8 cellular contexts compared by ENCODE assay signal in the genomic region with DNA sequence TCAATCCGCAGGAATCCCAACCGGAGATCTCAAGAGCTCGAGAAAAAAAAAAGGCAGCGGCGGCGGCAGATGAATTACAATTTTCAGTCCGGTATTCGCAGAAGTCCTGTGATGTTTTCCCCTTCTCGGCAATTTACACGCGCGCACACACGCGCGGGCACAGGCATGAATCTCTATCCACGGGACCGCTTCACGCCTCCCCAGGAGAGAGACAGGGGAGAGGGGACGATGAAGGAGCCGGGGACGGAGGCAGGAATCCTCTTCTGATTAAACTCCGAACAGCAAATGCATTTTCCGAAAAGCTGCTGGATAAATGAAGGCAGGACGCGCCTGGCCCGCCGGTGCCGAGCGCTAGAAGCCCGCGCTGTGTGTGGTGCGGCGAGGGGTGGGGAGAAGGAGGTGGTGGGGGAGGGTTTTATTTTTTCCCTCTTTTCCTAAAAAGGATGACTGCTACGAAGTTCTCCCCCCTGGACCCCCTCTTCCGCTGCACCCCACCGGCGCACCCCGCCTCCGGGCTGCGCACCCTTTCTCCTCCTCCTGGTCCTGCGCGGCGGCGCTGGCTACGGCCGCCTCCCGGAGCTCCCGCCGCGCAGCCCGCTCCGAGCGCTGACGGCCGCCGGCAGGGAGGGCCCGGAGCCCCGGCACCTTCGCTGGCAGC. TPM values are rescaled to one million over a fixed set of nuclear protein-coding genes. Genes with fewer than 3 reads are reported as not detected.
A peak's percentile ranks its signal among the peaks of the same experiment; 100 is the strongest.
DNase-seq lines count a peak whose midpoint lies in the region; ATAC-seq and TF ChIP-seq lines count a peak whose summit lies in the region.

Gene BCL2, minus strand, starts transcription at position 387 of the 658 bp plus-strand sequence.

- peak within 1 kb of the TSS; percentile 80 for H3K4me2 ChIP-seq in neural cell (ENCODE audit: low read length)

- H3K27me3 Mint-ChIP-seq in activated T-helper 1 cell treated with anti-CD3 and anti-CD28 coated beads, Interleukin-12 subunit alpha, Interleukin-12 subunit beta, Interleukin-2, Interleukin-4 antibody, amounts not matched to agents 30 ng/mL and 10 ng/mL and 1 ng/mL, durations not matched to agents 14 hours and 24 hours and 36 hours (ENCODE audit: insufficient read depth) = no peaks in the 10 kb centered on the region

- H3K36me3 Mint-ChIP-seq in activated T-helper 1 cell treated with anti-CD3 and anti-CD28 coated beads, Interleukin-12 subunit alpha, Interleukin-12 subunit beta, Interleukin-2, Interleukin-4 antibody, amounts not matched to agents 30 ng/mL and 10 ng/mL and 1 ng/mL, durations not matched to agents 14 hours and 24 hours and 36 hours (ENCODE audit: low read depth) = peaks cover 31% of the 10 kb centered on the region

- H3K4me1 Mint-ChIP-seq in activated T-helper 1 cell treated with anti-CD3 and anti-CD28 coated beads, Interleukin-12 subunit alpha, Interleukin-12 subunit beta, Interleukin-2, Interleukin-4 antibody, amounts not matched to agents 30 ng/mL and 10 ng/mL and 1 ng/mL, durations not matched to agents 14 hours and 24 hours and 36 hours (ENCODE audit: low read depth) = peaks cover 48% of the 10 kb centered on the region

- peak; percentile 8 for TF ChIP-seq EP300 in neural cell (conservative IDR thresholded peaks at IDR 0.05; ENCODE audit: poor library complexity, severe bottlenecking)

- no peaks in the 10 kb centered on the region for H3K9me3 Mint-ChIP-seq in activated T-helper 1 cell treated with anti-CD3 and anti-CD28 coated beads, Interleukin-12 subunit alpha, Interleukin-12 subunit beta, Interleukin-2, Interleukin-4 antibody, amounts not matched to agents 30 ng/mL and 10 ng/mL and 1 ng/mL, durations not matched to agents 14 hours and 24 hours and 36 hours

- no peaks in the 10 kb centered on the region for H3K79me2 ChIP-seq in neural cell (replicated peaks; ENCODE audit: insufficient read depth, low read length)

- H2AFZ ChIP-seq in neural cell (ENCODE audit: low read depth, low read length) = peak within 1 kb of the TSS; percentile 66

- no peak within 1 kb of the TSS for H3K27ac ChIP-seq in foreskin keratinocyte
- peak within 1 kb of the TSS; percentile 54 for H3K27ac ChIP-seq in neural cell (ENCODE audit: low read length)

- H3K9me3 ChIP-seq in neural cell (ENCODE audit: low read length) = no peaks in the 10 kb centered on the region

- no peaks in the 10 kb centered on the region for H3K36me3 ChIP-seq in neural cell (ENCODE audit: insufficient read depth, low read length)

- H3K27ac Mint-ChIP-seq in activated T-helper 1 cell treated with anti-CD3 and anti-CD28 coated beads, Interleukin-12 subunit alpha, Interleukin-12 subunit beta, Interleukin-2, Interleukin-4 antibody, amounts not matched to agents 30 ng/mL and 10 ng/mL and 1 ng/mL, durations not matched to agents 14 hours and 24 hours and 36 hours = peak within 1 kb of the TSS; percentile 94

- TF ChIP-seq RAD21 in neural cell (conservative IDR thresholded peaks at IDR 0.05) = no peak

- H3F3A ChIP-seq in neural cell (ENCODE audit: insufficient read depth, low read length, poor library complexity, severe bottlenecking) = no peaks in the 10 kb centered on the region

- peak; percentile 14 for ATAC-seq in HG02571 (IDR thresholded peaks at IDR 0.05; ENCODE audit: unreplicated experiment)
- peak; percentile 48 for ATAC-seq in foreskin keratinocyte
- ATAC-seq in GM21786 (IDR thresholded peaks at IDR 0.05; ENCODE audit: unreplicated experiment) = no peak

- TF ChIP-seq CTCF in foreskin keratinocyte (conservative IDR thresholded peaks at IDR 0.05) (no peak), neural cell (IDR thresholded peaks at IDR 0.05; ENCODE audit: poor library complexity, severe bottlenecking) (no peak)

- H3K9me2 ChIP-seq in neural cell (ENCODE audit: insufficient read depth, low read length) = no peaks in the 10 kb centered on the region

- H3K27me3 ChIP-seq in foreskin keratinocyte (peaks cover 44% of the 10 kb centered on the region), neural cell (ENCODE audit: insufficient read depth, low read depth, low read length) (peaks cover 24% of the 10 kb centered on the region)

- H4K20me1 ChIP-seq in neural cell (ENCODE audit: insufficient read depth) = no peaks in the 10 kb centered on the region

- DNase-seq in NCI-H748 (lab: John Stamatoyannopoulos, UW; ENCODE audit: unreplicated experiment) (peak; percentile 82), NCI-H748 treated with DMSO at 0.1 percent for 48 hours (lab: John Stamatoyannopoulos, UW) (no peak), NCI-H146 treated with DMSO at 0.1 percent for 48 hours (lab: John Stamatoyannopoulos, UW; ENCODE audit: unreplicated experiment) (peak; percentile 61), foreskin keratinocyte (peak in 1 of 2 donors; percentile 29)
- DNase-seq in activated T-helper 1 cell treated with anti-CD3 and anti-CD28 coated beads, Interleukin-12 subunit alpha, Interleukin-12 subunit beta, Interleukin-2, Interleukin-4 antibody, amounts not matched to agents 30 ng/mL and 10 ng/mL and 1 ng/mL, durations not matched to agents 14 hours and 24 hours and 36 hours (ENCODE audit: low spot score) = peak; percentile 34

- peak within 1 kb of the TSS; percentile 98 for H3K4me3 Mint-ChIP-seq in activated T-helper 1 cell treated with anti-CD3 and anti-CD28 coated beads, Interleukin-12 subunit alpha, Interleukin-12 subunit beta, Interleukin-2, Interleukin-4 antibody, amounts not matched to agents 30 ng/mL and 10 ng/mL and 1 ng/mL, durations not matched to agents 14 hours and 24 hours and 36 hours

- H3K4me3 ChIP-seq in neural cell (ENCODE audit: low read length) = peak within 1 kb of the TSS; percentile 89

- no peaks in the 10 kb centered on the region for H3K4me1 ChIP-seq in foreskin keratinocyte

- intact Hi-C loops in activated T-helper 1 cell treated with anti-CD3 and anti-CD28 coated beads, Interleukin-12 subunit alpha, Interleukin-12 subunit beta, Interleukin-2, Interleukin-4 antibody, amounts not matched to agents 30 ng/mL and 10 ng/mL and 1 ng/mL, durations not matched to agents 14 hours and 24 hours and 36 hours (cut with micrococcal nuclease) = loop anchor here (1.0 to 10.0 kb wide), 7 partner anchors 48 to 795 kb away; partner anchors contain the start of genes KDSR, PHLPP1, VPS4B and ZCCHC2

- H3K9ac ChIP-seq in neural cell (ENCODE audit: low read length) = peak within 1 kb of the TSS; percentile 75

TF ChIP-seq in neural cell, 6 proteins besides CTCF, POLR2A, EP300 and RAD21:
- TF ChIP-seq POLR2AphosphoS5 (IDR thresholded peaks at IDR 0.05) = peak; percentile 29
- peak; percentile 43 for TF ChIP-seq TAF1 (IDR thresholded peaks at IDR 0.05; ENCODE audit: low read depth)
- TF ChIP-seq REST (IDR thresholded peaks at IDR 0.05; ENCODE audit: borderline replicate concordance) = no peak
- TF ChIP-seq MXI1 (conservative IDR thresholded peaks at IDR 0.05; ENCODE audit: poor library complexity, severe bottlenecking) = peak; percentile 46

RNA-seq across cellular contexts. Expression of gene BCL2, which starts in this region (rescaled TPM):
- 95.9 and 97.1 TPM in 2 replicates for total RNA-seq in activated T-helper 1 cell treated with anti-CD3 and anti-CD28 coated beads, Interleukin-12 subunit alpha, Interleukin-12 subunit beta, Interleukin-2, Interleukin-4 antibody, amounts not matched to agents 30 ng/mL and 10 ng/mL and 1 ng/mL, durations not matched to agents 14 hours and 24 hours and 36 hours
- 0.99 and 1.9 TPM in 2 replicates for total RNA-seq in foreskin keratinocyte
- polyA plus RNA-seq in foreskin keratinocyte (0.35 and 0.69 TPM in 2 replicates), neural cell (2.9 and 3.4 TPM in 2 replicates)
- 10.5 and 11.3 TPM in 2 replicates for polyA minus RNA-seq in neural cell

Comparison
In these comparisons a context has a peak if more than half of its experiments do, and no peak if none do; other contexts are left out.
1. RNA of gene BCL2 (total RNA-seq): 95.9 to 97.1 TPM in activated T-helper 1 cell treated with anti-CD3 and anti-CD28 coated beads, Interleukin-12 subunit alpha, Interleukin-12 subunit beta, Interleukin-2, Interleukin-4 antibody, amounts not matched to agents 30 ng/mL and 10 ng/mL and 1 ng/mL, durations not matched to agents 14 hours and 24 hours and 36 hours; 0.99 to 1.9 TPM in foreskin keratinocyte; every median in the first group is over 10 times any median in the second.